Comparison of ENCODE assay signal across 22 cellular contexts in genomic region chr1:171676823-171677222, GRCh38. TPM values are rescaled to one million over a fixed set of nuclear protein-coding genes. Genes with fewer than 3 reads are reported as not detected.
"Had no signal": no experiment of that assay in that cellular context is flagged by ENCODE, and none has a peak within 500 bp of the region (broad histone marks: within the 10 kb centered on the region; RNA-seq: fewer than 3 reads in every experiment).

No MANE protein-coding gene starts in this region.

- DNase-seq: IMR-90, Kasumi-1, MM.1S, NCI-H1092 treated with DMSO at 0.1 percent for 48 hours, NCI-H1436, NCI-H1694, NCI-H187 treated with DMSO at 0.1 percent for 48 hours, NCI-H2029 treated with DMSO at 0.1 percent for 48 hours, NCI-H2171 treated with DMSO at 0.1 percent for 48 hours, NCI-H345, NCI-H446 treated with DMSO at 0.1 percent for 48 hours, NCI-H510A treated with DMSO at 0.1 percent for 48 hours, NCI-H526, PC-3, SHP77 had no signal

- H3K4me2 ChIP-seq: KMS-11 had no signal

- H3K9ac ChIP-seq: KMS-11 had no signal

- ATAC-seq: Panc1, PC-3, SK-N-SH treated with all-trans-retinoic acid at 6 μM for 48 hours had no signal

- H3K27ac ChIP-seq: KMS-11, RWPE1 had no signal

RNA-seq across cellular contexts. Expression of gene MYOC, which starts 24.3 kb away (rescaled TPM):
- total RNA-seq: HT-29, IMR-90, M059J, PC-3, SK-MEL-5 had no signal
- polyA plus RNA-seq: IMR-90 had no signal

RNA-seq across cellular contexts. Expression of gene MYOCOS, which starts 54.8 kb away (rescaled TPM):
- total RNA-seq: HT-29, IMR-90, M059J, PC-3, SK-MEL-5 had no signal
- polyA plus RNA-seq: IMR-90 had no signal
